16 cellular contexts compared by ENCODE assay signal in the genomic region with DNA sequence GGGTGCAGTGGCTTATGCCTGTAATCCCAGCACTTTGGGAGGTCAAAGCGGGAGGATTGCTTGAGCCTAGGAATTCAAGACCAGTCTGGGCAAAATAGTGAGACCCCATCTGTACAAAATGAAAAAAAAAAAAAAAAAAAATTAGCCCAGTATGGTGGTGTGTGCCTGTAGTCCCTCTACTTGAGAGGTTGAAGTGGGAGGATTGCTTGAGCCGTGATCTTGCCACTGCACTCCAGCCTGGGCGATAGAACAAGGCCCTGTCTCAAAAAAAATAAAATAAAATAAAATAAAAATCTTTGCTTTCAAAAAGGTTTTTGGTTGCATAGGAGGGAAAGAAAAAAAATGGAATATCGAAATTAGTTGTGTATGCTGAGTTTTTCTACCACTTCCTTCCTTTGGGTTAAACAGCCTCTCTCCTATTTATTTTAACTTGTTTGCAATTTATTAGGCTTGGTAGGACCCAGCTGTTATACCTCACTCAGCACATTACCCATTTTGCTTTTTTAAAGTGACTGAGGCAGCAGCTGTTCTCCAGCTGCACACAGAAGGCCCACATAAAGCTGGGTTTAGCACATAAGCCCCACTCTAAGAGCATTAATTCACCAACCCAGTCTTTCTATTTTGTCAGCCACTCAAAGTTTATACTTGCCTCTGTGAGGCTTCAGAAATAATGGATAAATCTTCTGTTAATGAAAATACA.
DNase-seq lines count a peak whose midpoint lies in the region; ATAC-seq and TF ChIP-seq lines count a peak whose summit lies in the region.
"Had no signal": no experiment of that assay in that cellular context is flagged by ENCODE, and none has a peak within 500 bp of the region (broad histone marks: within the 10 kb centered on the region; RNA-seq: fewer than 3 reads in every experiment).

No MANE protein-coding gene starts in this region.

- no peak for ATAC-seq in stimulated activated naive CD8-positive, alpha-beta T cell treated with anti-CD3 and anti-CD28 coated beads, Interleukin-15, amount 100 ng/mL, for 72 hours
- ATAC-seq in stimulated activated naive CD8-positive, alpha-beta T cell treated with anti-CD3 and anti-CD28 coated beads, Interleukin-15, Interleukin-2, amounts not matched to agents 100 U/mL and 50 U/mL, for 24 hours: no peak
- ATAC-seq in lower lobe of right lung (peak; percentile 51 to 57), HG03571 (IDR thresholded peaks at IDR 0.05; ENCODE audit: unreplicated experiment) (no peak)
- ATAC-seq: naive thymus-derived CD4-positive, alpha-beta T cell; psoas muscle had no signal

- H3K27ac Mint-ChIP-seq in stimulated activated naive CD8-positive, alpha-beta T cell treated with anti-CD3 and anti-CD28 coated beads, Interleukin-15, amount 100 ng/mL, for 72 hours: peak overlapping the region; percentile 54 to 92

- intact Hi-C loops in lower lobe of right lung (cut with DNase I): no loop called here
- intact Hi-C loops in adrenal gland (cut with DNase I): no loop called here

- H3K27me3 ChIP-seq in lower lobe of right lung (ENCODE audit: low read depth) (no peaks in the 10 kb centered on the region), adrenal gland (no peaks in the 10 kb centered on the region)
- H3K27me3 ChIP-seq: stomach had no signal

- H3K9ac ChIP-seq in SK-N-MC (ENCODE audit: insufficient read length): peak overlapping the region; percentile 75

- peaks cover 17% of the 10 kb centered on the region for H3K4me1 ChIP-seq in lower lobe of right lung
- peaks cover 0 to 7% of the 10 kb centered on the region in 2 donors for H3K4me1 ChIP-seq in adrenal gland (replicated peaks in 1 of 2)
- H3K4me1 ChIP-seq: psoas muscle had no signal

- H3K27ac ChIP-seq in SK-N-MC (peak overlapping the region; percentile 100), lower lobe of right lung (no peak overlapping the region), adrenal gland (no peak overlapping the region)
- H3K27ac ChIP-seq: psoas muscle, stomach had no signal

- TF ChIP-seq CTCF in lower lobe of right lung (IDR thresholded peaks at IDR 0.05) (no peak), adrenal gland (IDR thresholded peaks at IDR 0.05) (no peak)

- H3K9me3 ChIP-seq in SK-N-MC (ENCODE audit: low read depth, low read length) (peaks cover 11% of the 10 kb centered on the region), lower lobe of right lung (peaks cover 17% of the 10 kb centered on the region), adrenal gland (replicated peaks in 1 of 3) (peaks cover 0 to 8% (median 8%) of the 10 kb centered on the region in 3 donors)

- H3K36me3 ChIP-seq in SK-N-MC (ENCODE audit: insufficient read depth, low read length): peaks cover 30% of the 10 kb centered on the region
- H3K36me3 ChIP-seq in lower lobe of right lung: no peaks in the 10 kb centered on the region
- H3K36me3 ChIP-seq in adrenal gland (replicated peaks in 1 of 2): no peaks in the 10 kb centered on the region
- H3K36me3 ChIP-seq: stomach had no signal

- H3K27me3 Mint-ChIP-seq in stimulated activated naive CD8-positive, alpha-beta T cell treated with anti-CD3 and anti-CD28 coated beads, Interleukin-15, amount 100 ng/mL, for 72 hours: no peaks in the 10 kb centered on the region
- H3K27me3 Mint-ChIP-seq: naive thymus-derived CD4-positive, alpha-beta T cell had no signal

- H3K4me1 Mint-ChIP-seq in stimulated activated naive CD8-positive, alpha-beta T cell treated with anti-CD3 and anti-CD28 coated beads, Interleukin-15, amount 100 ng/mL, for 72 hours: peaks cover 38% of the 10 kb centered on the region

- H3K4me3 Mint-ChIP-seq in stimulated activated naive CD8-positive, alpha-beta T cell treated with anti-CD3 and anti-CD28 coated beads, Interleukin-15, amount 100 ng/mL, for 72 hours: no peak overlapping the region

- WGBS in adrenal gland, 4 donors: 72 to 83% (median 75%) methylated on average over 4 of the region's 4 CpGs

- peaks cover 12 to 15% of the 10 kb centered on the region in 2 donors for H3K9me3 Mint-ChIP-seq in stimulated activated naive CD8-positive, alpha-beta T cell treated with anti-CD3 and anti-CD28 coated beads, Interleukin-15, amount 100 ng/mL, for 72 hours

- no peak for DNase-seq in stimulated activated naive CD8-positive, alpha-beta T cell treated with anti-CD3 and anti-CD28 coated beads, Interleukin-15, amount 100 ng/mL, for 72 hours
- DNase-seq in stimulated activated naive CD8-positive, alpha-beta T cell treated with anti-CD3 and anti-CD28 coated beads, Interleukin-15, Interleukin-2, amounts not matched to agents 100 U/mL and 50 U/mL, for 24 hours: no peak
- DNase-seq in SK-N-MC (ENCODE audit: low read depth, low spot score) (peak; percentile 76), lower lobe of right lung (no peak), SW 1271 (lab: John Stamatoyannopoulos, UW) (no peak), adrenal gland (no peak), activated gamma-delta T cell (lab: John Stamatoyannopoulos, UW) (no peak)
- DNase-seq: activated CD4-positive, CD25-positive, alpha-beta regulatory T cell treated with anti-CD3 and anti-CD28 coated beads, Interleukin-2, amount 50 U/mL, for 72 hours; activated effector memory CD4-positive, alpha-beta T cell treated with anti-CD3 and anti-CD28 coated beads, Interleukin-2, amount 50 U/mL, for 16 hours; anterior cingulate cortex; COR-L47; naive thymus-derived CD4-positive, alpha-beta T cell; NCI-H2227 treated with DMSO at 0.1 percent for 48 hours; psoas muscle; stomach had no signal

- H3K4me3 ChIP-seq in SK-N-MC: peak overlapping the region; percentile 63
- no peak overlapping the region for H3K4me3 ChIP-seq in lower lobe of right lung
- H3K4me3 ChIP-seq in adrenal gland: no peak overlapping the region
- H3K4me3 ChIP-seq: psoas muscle, stomach had no signal

- no peak for TF ChIP-seq POLR2A in adrenal gland (IDR thresholded peaks at IDR 0.05)

Comparison
In these comparisons a context has a peak if more than half of its experiments do, and no peak if none do; other contexts are left out.
1. ATAC-seq: peak in lower lobe of right lung (2 of 2); none in stimulated activated naive CD8-positive, alpha-beta T cell treated with anti-CD3 and anti-CD28 coated beads, Interleukin-15, amount 100 ng/mL, for 72 hours (single experiment), stimulated activated naive CD8-positive, alpha-beta T cell treated with anti-CD3 and anti-CD28 coated beads, Interleukin-15, Interleukin-2, amounts not matched to agents 100 U/mL and 50 U/mL, for 24 hours (single experiment) and HG03571 (single experiment).